Comparison of ENCODE assay signal across 8 cellular contexts in genomic region chr3:55486101-55486856, GRCh38. TPM values are rescaled to one million over a fixed set of nuclear protein-coding genes. Genes with fewer than 3 reads are reported as not detected.
DNase-seq lines count a peak whose midpoint lies in the region; TF ChIP-seq lines count a peak whose summit lies in the region.

No MANE protein-coding gene starts in this region.

- H3K9me3 ChIP-seq in HEK293 (ENCODE audit: control insufficient read depth, insufficient read depth, low read depth, low read length) = no peaks in the 10 kb centered on the region

- peak overlapping the region; percentile 67 for H3K27ac Mint-ChIP-seq in activated T-helper 1 cell treated with anti-CD3 and anti-CD28 coated beads, Interleukin-12 subunit alpha, Interleukin-12 subunit beta, Interleukin-2, Interleukin-4 antibody, amounts not matched to agents 30 ng/mL and 10 ng/mL and 1 ng/mL, durations not matched to agents 14 hours and 24 hours and 36 hours

- H3K27me3 Mint-ChIP-seq in activated T-helper 1 cell treated with anti-CD3 and anti-CD28 coated beads, Interleukin-12 subunit alpha, Interleukin-12 subunit beta, Interleukin-2, Interleukin-4 antibody, amounts not matched to agents 30 ng/mL and 10 ng/mL and 1 ng/mL, durations not matched to agents 14 hours and 24 hours and 36 hours (ENCODE audit: insufficient read depth) = peaks cover 80% of the 10 kb centered on the region

- H3K9me3 Mint-ChIP-seq in activated T-helper 1 cell treated with anti-CD3 and anti-CD28 coated beads, Interleukin-12 subunit alpha, Interleukin-12 subunit beta, Interleukin-2, Interleukin-4 antibody, amounts not matched to agents 30 ng/mL and 10 ng/mL and 1 ng/mL, durations not matched to agents 14 hours and 24 hours and 36 hours = no peaks in the 10 kb centered on the region

- intact Hi-C loops in activated T-helper 1 cell treated with anti-CD3 and anti-CD28 coated beads, Interleukin-12 subunit alpha, Interleukin-12 subunit beta, Interleukin-2, Interleukin-4 antibody, amounts not matched to agents 30 ng/mL and 10 ng/mL and 1 ng/mL, durations not matched to agents 14 hours and 24 hours and 36 hours (cut with micrococcal nuclease) = no loop called here

- no peaks in the 10 kb centered on the region for H3K36me3 Mint-ChIP-seq in activated T-helper 1 cell treated with anti-CD3 and anti-CD28 coated beads, Interleukin-12 subunit alpha, Interleukin-12 subunit beta, Interleukin-2, Interleukin-4 antibody, amounts not matched to agents 30 ng/mL and 10 ng/mL and 1 ng/mL, durations not matched to agents 14 hours and 24 hours and 36 hours (ENCODE audit: low read depth)

- POLR2A ChIA-PET in AG04449 (lab: Yijun Ruan, JAX) (interaction anchor here (0.7 to 2.9 kb wide), 7 partner anchors 10 to 326 kb away, joined by 3 to 21 read pairs (median 4); no protein-coding TSS in a partner anchor), HEK293 (lab: Yijun Ruan, JAX) (interaction anchor here (0.6 kb wide), 1 partner anchor 53 kb away, joined by 3 read pairs; no protein-coding TSS in a partner anchor)

- H3K36me3 ChIP-seq in HEK293 (ENCODE audit: control insufficient read depth in 2 of 2, insufficient read depth in 1 of 2, low read length in 2 of 2) = peaks cover 0 to 12% of the 10 kb centered on the region in 2 experiments; a peak in 1 of 3 replicates

- CTCF ChIA-PET in AG04449 (lab: Yijun Ruan, JAX) (interaction anchor here (0.8 to 4.5 kb wide), 7 partner anchors 9 to 358 kb away, joined by 3 to 25 read pairs (median 6); no protein-coding TSS in a partner anchor), HEK293 (lab: Yijun Ruan, JAX) (interaction anchor here (0.6 to 0.9 kb wide), 4 partner anchors 25 to 1646 kb away, joined by 3 to 5 read pairs (median 4); no protein-coding TSS in a partner anchor)

- H3K4me3 ChIP-seq in AG04449 (ENCODE audit: low read depth, low read length) = peak overlapping the region; percentile 98
- peak overlapping the region; percentile 72 for H3K4me3 ChIP-seq in HEK293 (ENCODE audit: low read depth, low read length)
- peak overlapping the region; percentile 95 for H3K4me3 ChIP-seq in skeletal muscle cell (ENCODE audit: low read depth, low read length)

- H3K4me1 ChIP-seq in HEK293 (ENCODE audit: control insufficient read depth, insufficient read depth, low read length) = peaks cover 16% of the 10 kb centered on the region

- TF ChIP-seq CTCF in AG04449 (IDR thresholded peaks at IDR 0.05; ENCODE audit: insufficient read depth, low read length, missing control alignments) = no peak
- TF ChIP-seq CTCF in HEK293 (tag by site-specific recombination; IDR thresholded peaks at IDR 0.05) = no peak
- no peak for TF ChIP-seq CTCF in GM10266 (IDR thresholded peaks at IDR 0.05; ENCODE audit: control insufficient read depth, insufficient read depth, low read depth, missing control alignments)

- H3K27ac ChIP-seq in HEK293 (ENCODE audit: extremely low read depth, low read depth, low read length) = peak overlapping the region; percentile 97

- H3K4me3 Mint-ChIP-seq in activated T-helper 1 cell treated with anti-CD3 and anti-CD28 coated beads, Interleukin-12 subunit alpha, Interleukin-12 subunit beta, Interleukin-2, Interleukin-4 antibody, amounts not matched to agents 30 ng/mL and 10 ng/mL and 1 ng/mL, durations not matched to agents 14 hours and 24 hours and 36 hours = peak overlapping the region; percentile 56

- DNase-seq in AG04449 (ENCODE audit: low read depth, low spot score) = no peak
- DNase-seq in activated T-helper 1 cell treated with anti-CD3 and anti-CD28 coated beads, Interleukin-12 subunit alpha, Interleukin-12 subunit beta, Interleukin-2, Interleukin-4 antibody, amounts not matched to agents 30 ng/mL and 10 ng/mL and 1 ng/mL, durations not matched to agents 14 hours and 24 hours and 36 hours (ENCODE audit: low spot score) = no peak
- peak; percentile 81 for DNase-seq in hepatic stellate cell (ENCODE audit: low spot score)
- no peak for DNase-seq in skeletal muscle cell (ENCODE audit: low read depth)
- DNase-seq in SW 1271 (lab: John Stamatoyannopoulos, UW) = no peak
- no peak for DNase-seq in GM10266 (ENCODE audit: extremely low spot score)
- DNase-seq in NOMO-1 treated with DMSO at 0.1 percent for 48 hours (lab: John Stamatoyannopoulos, UW; ENCODE audit: unreplicated experiment) = no peak

- peaks cover 5% of the 10 kb centered on the region for H3K4me1 Mint-ChIP-seq in activated T-helper 1 cell treated with anti-CD3 and anti-CD28 coated beads, Interleukin-12 subunit alpha, Interleukin-12 subunit beta, Interleukin-2, Interleukin-4 antibody, amounts not matched to agents 30 ng/mL and 10 ng/mL and 1 ng/mL, durations not matched to agents 14 hours and 24 hours and 36 hours (ENCODE audit: low read depth)

TF ChIP-seq in HEK293, 187 proteins besides CTCF, POLR2A, EP300 and RAD21 (continues in another document):
- TF ChIP-seq PATZ1 (tag by site-specific recombination; IDR thresholded peaks at IDR 0.05) (peak; percentile 83), PRDM1 (tag by site-specific recombination; IDR thresholded peaks at IDR 0.05) (peak; percentile 47; the same call in 1 of the 2 replicates), KLF9 (tag by site-specific recombination; IDR thresholded peaks at IDR 0.05; ENCODE audit: low read depth) (no peak), ZNF670 (tag by site-specific recombination; IDR thresholded peaks at IDR 0.05; ENCODE audit: low read depth) (no peak), ZBTB26 (tag by site-specific recombination; optimal IDR thresholded peaks at IDR 0.05) (no peak), ZNF214 (tag by site-specific recombination; IDR thresholded peaks at IDR 0.05; ENCODE audit: borderline replicate concordance) (no peak), ZNF133 (tag by site-specific recombination; IDR thresholded peaks at IDR 0.05) (no peak), REST (tag by site-specific recombination; IDR thresholded peaks at IDR 0.05) (no peak), FEZF1 (tag by site-specific recombination; IDR thresholded peaks at IDR 0.05) (peak; percentile 63), ZNF121 (tag by site-specific recombination; IDR thresholded peaks at IDR 0.05) (peak; percentile 73), ZBTB6 (tag by site-specific recombination; IDR thresholded peaks at IDR 0.05) (no peak)

RNA-seq across cellular contexts. Expression of gene WNT5A, which starts 0.8 kb away (rescaled TPM):
- not detected in 2 replicates for total RNA-seq in activated T-helper 1 cell treated with anti-CD3 and anti-CD28 coated beads, Interleukin-12 subunit alpha, Interleukin-12 subunit beta, Interleukin-2, Interleukin-4 antibody, amounts not matched to agents 30 ng/mL and 10 ng/mL and 1 ng/mL, durations not matched to agents 14 hours and 24 hours and 36 hours
